ENCODE assay signal across 23 cellular contexts in genomic region chr13:21181671-21182070, GRCh38. TPM values are rescaled to one million over a fixed set of nuclear protein-coding genes. Genes with fewer than 3 reads are reported as not detected.
"Had no signal": no experiment of that assay in that cellular context is flagged by ENCODE, and none has a peak within 500 bp of the region (broad histone marks: within the 10 kb centered on the region; RNA-seq: fewer than 3 reads in every experiment).

No MANE protein-coding gene starts in this region.

- H3K4me1 ChIP-seq: prostate gland had no signal

- ATAC-seq: naive thymus-derived CD4-positive, alpha-beta T cell; natural killer cell; pancreas; right cardiac atrium; right lobe of liver; stimulated activated effector memory CD8-positive, alpha-beta T cell treated with anti-CD3 and anti-CD28 coated beads, Interleukin-12 subunit alpha, Interleukin-12 subunit beta, amount 100 ng/mL, for 72 hours; stimulated activated naive B cell treated with anti-CD40 and anti-IgM and Interleukin-4, amounts not matched to agents 10 μg/mL and 1 μg/mL and 100 μg/mL, for 72 hours had no signal

- H3K27me3 ChIP-seq: neutrophil, pancreas, right lobe of liver, sigmoid colon, stomach, thyroid gland, tibial nerve, upper lobe of left lung, vagina had no signal

- H3K4me3 ChIP-seq: pancreas, prostate gland, right lobe of liver, sigmoid colon, stomach, thoracic aorta, thyroid gland, tibial nerve, upper lobe of left lung, vagina had no signal

- DNase-seq: naive thymus-derived CD4-positive, alpha-beta T cell; natural killer cell; nucleus accumbens; pancreas; right cardiac atrium; right lobe of liver; sigmoid colon; small intestine; stimulated activated CD4-positive, alpha-beta T cell treated with anti-CD3 and anti-CD28 coated beads, Interleukin-15, amount 100 ng/mL, for 24 hours; stimulated activated CD4-positive, alpha-beta T cell treated with anti-CD3 and anti-CD28 coated beads, Interleukin-2, amount 100 ng/mL, for 24 hours; stimulated activated CD4-positive, alpha-beta T cell treated with anti-CD3 and anti-CD28 coated beads, Interleukin-2, amount 100 ng/mL, for 48 hours; stimulated activated CD4-positive, alpha-beta T cell treated with anti-CD3 and anti-CD28 coated beads, Interleukin-4, amount 100 ng/mL, for 24 hours; stimulated activated naive B cell treated with anti-CD40 and anti-IgM and Interleukin-4, amounts not matched to agents 10 μg/mL and 1 μg/mL and 100 μg/mL, for 72 hours; stimulated activated naive CD4-positive, alpha-beta T cell treated with Interleukin-2 at 50 U/mL for 16 hours; stomach; thyroid gland; upper lobe of left lung had no signal

- H3K36me3 ChIP-seq: neutrophil, pancreas, prostate gland, right lobe of liver, sigmoid colon, thoracic aorta, thyroid gland, upper lobe of left lung, vagina had no signal

- H3K9me3 ChIP-seq: neutrophil, pancreas, prostate gland, right lobe of liver, sigmoid colon, stomach, thoracic aorta, thyroid gland, tibial nerve, upper lobe of left lung, vagina had no signal

- H3K27ac ChIP-seq: neutrophil, pancreas, prostate gland, right lobe of liver, sigmoid colon, stomach, thoracic aorta, thyroid gland, tibial nerve, upper lobe of left lung, vagina had no signal

RNA-seq across cellular contexts. Expression of gene SKA3, which starts 5.3 kb away (rescaled TPM):
- total RNA-seq: thoracic aorta had no signal
- polyA plus RNA-seq: naive thymus-derived CD4-positive, alpha-beta T cell had no signal
